14 cellular contexts compared by ENCODE assay signal in the genomic region with DNA sequence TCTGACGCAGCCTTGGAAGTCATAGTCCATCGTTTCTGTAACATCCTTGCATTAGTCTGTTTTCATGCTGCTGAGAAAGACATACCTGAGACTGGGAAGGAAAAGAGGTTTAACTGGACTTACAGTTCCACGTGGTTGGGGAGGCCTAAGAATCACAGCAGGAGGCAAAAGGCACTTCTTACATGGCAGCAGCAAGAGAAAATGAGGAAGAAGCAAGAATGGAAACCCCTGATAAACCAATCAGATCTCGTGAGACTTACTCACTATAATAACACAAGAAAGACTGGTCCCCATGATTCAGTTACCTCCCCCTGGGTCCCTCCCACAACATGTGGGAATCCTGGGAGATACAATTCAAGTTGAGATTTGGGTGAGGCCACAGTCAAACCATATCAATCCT. TPM values are rescaled to one million over a fixed set of nuclear protein-coding genes. Genes with fewer than 3 reads are reported as not detected.
"Had no signal": no experiment of that assay in that cellular context is flagged by ENCODE, and none has a peak within 500 bp of the region (broad histone marks: within the 10 kb centered on the region; RNA-seq: fewer than 3 reads in every experiment).

No MANE protein-coding gene starts in this region.

RNA-seq across cellular contexts. Expression of gene NEUROG1, which starts 40.2 kb away (rescaled TPM):
- total RNA-seq: activated CD4-positive, alpha-beta T cell treated with anti-CD3 and anti-CD28 coated beads for 36 hours; activated CD4-positive, alpha-beta T cell treated with anti-CD3 and anti-CD28 coated beads, Interleukin-2, amount 10 ng/mL, durations not matched to agents 7 days and 5 days; activated CD8-positive, alpha-beta T cell treated with anti-CD3 and anti-CD28 coated beads, Interleukin-2, amount 10 ng/mL, durations not matched to agents 7 days and 5 days; activated naive CD8-positive, alpha-beta T cell treated with anti-CD3 and anti-CD28 coated beads, Interleukin-2, amount 10 ng/mL, durations not matched to agents 7 days and 5 days; activated T-helper 2 cell treated with anti-CD3 and anti-CD28 coated beads, Interferon-gamma antibody, Interleukin-2, Interleukin-4, amounts not matched to agents 10 μg/mL and 5 μg/mL and 100 μg/mL, durations not matched to agents 14 hours and 24 hours and 36 hours; ascending aorta; body of pancreas; breast epithelium; cardiac septum; IMR-90; LHCN-M2; RPMI7951; SJSA1 had no signal

RNA-seq across cellular contexts. Expression of gene TIFAB, which starts 43.4 kb away (rescaled TPM):
- total RNA-seq: activated CD4-positive, alpha-beta T cell treated with anti-CD3 and anti-CD28 coated beads for 36 hours; activated CD4-positive, alpha-beta T cell treated with anti-CD3 and anti-CD28 coated beads, Interleukin-2, amount 10 ng/mL, durations not matched to agents 7 days and 5 days; activated CD8-positive, alpha-beta T cell treated with anti-CD3 and anti-CD28 coated beads, Interleukin-2, amount 10 ng/mL, durations not matched to agents 7 days and 5 days; activated naive CD8-positive, alpha-beta T cell treated with anti-CD3 and anti-CD28 coated beads, Interleukin-2, amount 10 ng/mL, durations not matched to agents 7 days and 5 days; activated T-helper 2 cell treated with anti-CD3 and anti-CD28 coated beads, Interferon-gamma antibody, Interleukin-2, Interleukin-4, amounts not matched to agents 10 μg/mL and 5 μg/mL and 100 μg/mL, durations not matched to agents 14 hours and 24 hours and 36 hours; ascending aorta; body of pancreas; breast epithelium; cardiac septum; IMR-90; LHCN-M2; RPMI7951; SJSA1; WTC11 had no signal

RNA-seq across cellular contexts. Expression of gene DCANP1, which starts 48.4 kb away (rescaled TPM):
- total RNA-seq: activated CD4-positive, alpha-beta T cell treated with anti-CD3 and anti-CD28 coated beads for 36 hours; activated CD4-positive, alpha-beta T cell treated with anti-CD3 and anti-CD28 coated beads, Interleukin-2, amount 10 ng/mL, durations not matched to agents 7 days and 5 days; activated CD8-positive, alpha-beta T cell treated with anti-CD3 and anti-CD28 coated beads, Interleukin-2, amount 10 ng/mL, durations not matched to agents 7 days and 5 days; activated naive CD8-positive, alpha-beta T cell treated with anti-CD3 and anti-CD28 coated beads, Interleukin-2, amount 10 ng/mL, durations not matched to agents 7 days and 5 days; activated T-helper 2 cell treated with anti-CD3 and anti-CD28 coated beads, Interferon-gamma antibody, Interleukin-2, Interleukin-4, amounts not matched to agents 10 μg/mL and 5 μg/mL and 100 μg/mL, durations not matched to agents 14 hours and 24 hours and 36 hours; ascending aorta; breast epithelium; cardiac septum; IMR-90; LHCN-M2; RPMI7951; SJSA1; WTC11 had no signal
